13 cellular contexts compared by ENCODE assay signal in the genomic region with DNA sequence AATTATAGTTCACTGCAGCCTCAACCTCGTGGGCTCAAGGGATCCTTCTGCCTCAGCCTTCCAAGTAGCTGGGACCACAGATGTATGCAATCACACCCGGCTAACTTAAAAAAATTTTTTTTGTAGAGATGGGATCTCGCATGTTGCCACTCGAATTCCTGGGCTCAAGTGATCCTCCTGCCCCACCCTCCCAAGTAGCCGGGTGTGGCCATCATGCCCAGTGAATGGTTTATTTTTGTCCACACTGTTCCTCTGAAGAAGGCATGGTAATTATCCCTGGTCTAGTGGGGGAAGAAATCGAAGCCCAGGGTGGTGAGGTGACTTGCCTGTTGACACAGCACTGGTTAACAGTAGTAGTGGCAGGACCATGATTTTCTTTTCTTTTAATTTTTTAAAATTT. TPM values are rescaled to one million over a fixed set of nuclear protein-coding genes. Genes with fewer than 3 reads are reported as not detected.
DNase-seq lines count a peak whose midpoint lies in the region; ATAC-seq and TF ChIP-seq lines count a peak whose summit lies in the region.
"Had no signal": no experiment of that assay in that cellular context is flagged by ENCODE, and none has a peak within 500 bp of the region (broad histone marks: within the 10 kb centered on the region; RNA-seq: fewer than 3 reads in every experiment).

No MANE protein-coding gene starts in this region.

- H3K9me3 Mint-ChIP-seq in activated naive CD4-positive, alpha-beta T cell treated with anti-CD3 and anti-CD28 coated beads, Interleukin-2, amount 10 ng/mL, durations not matched to agents 7 days and 5 days: no peaks in the 10 kb centered on the region
- H3K9me3 Mint-ChIP-seq in dendritic cell treated with granulocyte-macrophage colony-stimulating factor and Interleukin-4, amounts not matched to agents 40 ng/mL and 50 ng/mL, for 4 days: no peaks in the 10 kb centered on the region

- no peak for DNase-seq in activated naive CD4-positive, alpha-beta T cell treated with anti-CD3 and anti-CD28 coated beads, Interleukin-2, amount 10 ng/mL, durations not matched to agents 7 days and 5 days
- no peak for DNase-seq in activated naive CD4-positive, alpha-beta T cell (lab: John Stamatoyannopoulos, UW)
- DNase-seq in PC-9 (peak in 1 of 2 experiments; percentile 32), NCI-H2196 treated with DMSO at 0.1 percent for 48 hours (lab: John Stamatoyannopoulos, UW; ENCODE audit: unreplicated experiment) (no peak), COR-L47 (lab: John Stamatoyannopoulos, UW) (no peak)
- DNase-seq: BE2C, foreskin keratinocyte, NCI-H446 treated with DMSO at 0.1 percent for 48 hours had no signal

- no peaks in the 10 kb centered on the region for H3K27me3 ChIP-seq in PC-9 (ENCODE audit: insufficient read depth, low read depth)
- no peaks in the 10 kb centered on the region for H3K27me3 ChIP-seq in skeletal muscle satellite cell (ENCODE audit: control insufficient read depth, insufficient read depth, low read length)
- H3K27me3 ChIP-seq: BE2C, foreskin keratinocyte had no signal

- no TSS peak for BruUV-seq in PC-9 (replicated peaks; lab: Mats Ljungman, UMichigan)

- ATAC-seq in HG03520 (IDR thresholded peaks at IDR 0.05; ENCODE audit: unreplicated experiment): no peak
- ATAC-seq: foreskin keratinocyte had no signal

- H3K4me1 ChIP-seq in PC-9 (replicated peaks; ENCODE audit: insufficient read depth) (peaks cover 25% of the 10 kb centered on the region), skeletal muscle satellite cell (ENCODE audit: control insufficient read depth, insufficient read depth, low read length) (peaks cover 26% of the 10 kb centered on the region)
- H3K4me1 ChIP-seq: BE2C, foreskin keratinocyte, parathyroid adenoma had no signal

- H3K79me2 ChIP-seq in PC-9 (ENCODE audit: low read depth): peaks cover 23% of the 10 kb centered on the region
- H3K79me2 ChIP-seq: parathyroid adenoma had no signal

- peak overlapping the region; percentile 91 for H3K4me3 Mint-ChIP-seq in activated naive CD4-positive, alpha-beta T cell treated with anti-CD3 and anti-CD28 coated beads, Interleukin-2, amount 10 ng/mL, durations not matched to agents 7 days and 5 days
- H3K4me3 Mint-ChIP-seq in dendritic cell treated with granulocyte-macrophage colony-stimulating factor and Interleukin-4, amounts not matched to agents 40 ng/mL and 50 ng/mL, for 4 days: peak overlapping the region; percentile 80

- H3K27ac ChIP-seq in PC-9: no peak overlapping the region
- H3K27ac ChIP-seq: foreskin keratinocyte, HL-60, parathyroid adenoma had no signal

- peaks cover 24% of the 10 kb centered on the region; the same call in 1 of the 2 replicates for H3F3A ChIP-seq in PC-9 (ENCODE audit: insufficient read depth, low read depth)

- H3K36me3 ChIP-seq in PC-9 (ENCODE audit: low read depth): no peaks in the 10 kb centered on the region
- H3K36me3 ChIP-seq in skeletal muscle satellite cell (ENCODE audit: insufficient read depth, low read length): peaks cover 17% of the 10 kb centered on the region
- H3K36me3 ChIP-seq: BE2C had no signal

- H3K4me2 ChIP-seq in PC-9: peak overlapping the region; percentile 78
- H3K4me2 ChIP-seq in skeletal muscle satellite cell (ENCODE audit: low read length): peak overlapping the region; percentile 99

- intact Hi-C loops in PC-9 (cut with micrococcal nuclease; ENCODE audit: unreplicated experiment): loop anchor here (5.0 kb wide), 2 partner anchors 39 to 54 kb away; a partner anchor contains a TSS
- intact Hi-C loops in dendritic cell treated with granulocyte-macrophage colony-stimulating factor and Interleukin-4, amounts not matched to agents 40 ng/mL and 50 ng/mL, for 4 days (cut with micrococcal nuclease): loop anchor here (5.0 kb wide), 1 partner anchor 39 kb away; a partner anchor contains a TSS

- H3K27ac Mint-ChIP-seq in activated naive CD4-positive, alpha-beta T cell treated with anti-CD3 and anti-CD28 coated beads, Interleukin-2, amount 10 ng/mL, durations not matched to agents 7 days and 5 days: peak overlapping the region; percentile 37
- H3K27ac Mint-ChIP-seq in dendritic cell treated with granulocyte-macrophage colony-stimulating factor and Interleukin-4, amounts not matched to agents 40 ng/mL and 50 ng/mL, for 4 days: peak overlapping the region; percentile 74

- H3K4me3 ChIP-seq in PC-9 (peak overlapping the region; percentile 82; the same call in 1 of the 2 replicates), skeletal muscle satellite cell (ENCODE audit: low read length) (no peak overlapping the region)

- H3K27me3 Mint-ChIP-seq in activated naive CD4-positive, alpha-beta T cell treated with anti-CD3 and anti-CD28 coated beads, Interleukin-2, amount 10 ng/mL, durations not matched to agents 7 days and 5 days: no peaks in the 10 kb centered on the region
- peaks cover 9% of the 10 kb centered on the region for H3K27me3 Mint-ChIP-seq in dendritic cell treated with granulocyte-macrophage colony-stimulating factor and Interleukin-4, amounts not matched to agents 40 ng/mL and 50 ng/mL, for 4 days

- H2AFZ ChIP-seq in PC-9: no peak overlapping the region
- H2AFZ ChIP-seq: parathyroid adenoma had no signal

- H3K9me3 ChIP-seq in PC-9 (ENCODE audit: insufficient read depth, low read depth) (no peaks in the 10 kb centered on the region), skeletal muscle satellite cell (replicated peaks; ENCODE audit: low read length) (no peaks in the 10 kb centered on the region)
- H3K9me3 ChIP-seq: BE2C had no signal

- peaks cover 66% of the 10 kb centered on the region for H3K4me1 Mint-ChIP-seq in activated naive CD4-positive, alpha-beta T cell treated with anti-CD3 and anti-CD28 coated beads, Interleukin-2, amount 10 ng/mL, durations not matched to agents 7 days and 5 days
- peaks cover 77% of the 10 kb centered on the region for H3K4me1 Mint-ChIP-seq in dendritic cell treated with granulocyte-macrophage colony-stimulating factor and Interleukin-4, amounts not matched to agents 40 ng/mL and 50 ng/mL, for 4 days (ENCODE audit: low read depth)

- H3K9ac ChIP-seq in skeletal muscle satellite cell (ENCODE audit: low read depth, low read length): no peak overlapping the region
- H3K9ac ChIP-seq: parathyroid adenoma had no signal

- no peak for TF ChIP-seq CTCF in PC-9 (conservative IDR thresholded peaks at IDR 0.05)

- H3K36me3 Mint-ChIP-seq in activated naive CD4-positive, alpha-beta T cell treated with anti-CD3 and anti-CD28 coated beads, Interleukin-2, amount 10 ng/mL, durations not matched to agents 7 days and 5 days: peaks cover 26% of the 10 kb centered on the region
- H3K36me3 Mint-ChIP-seq in dendritic cell treated with granulocyte-macrophage colony-stimulating factor and Interleukin-4, amounts not matched to agents 40 ng/mL and 50 ng/mL, for 4 days (ENCODE audit: low read depth): peaks cover 47% of the 10 kb centered on the region

- CTCF ChIA-PET in activated naive CD4-positive, alpha-beta T cell treated with anti-CD3 and anti-CD28 coated beads, Interleukin-2, amount 10 ng/mL, durations not matched to agents 7 days and 5 days (lab: Charles Lee): no interaction called here
- CTCF ChIA-PET in PC-9 (lab: Charles Lee): no interaction called here

- POLR2A ChIA-PET in PC-9 (lab: Charles Lee; ENCODE audit: unreplicated experiment): no interaction called here

- no peaks in the 10 kb centered on the region for H4K20me1 ChIP-seq in PC-9 (ENCODE audit: insufficient read depth)

- no peaks in the 10 kb centered on the region for H3K9me2 ChIP-seq in PC-9 (ENCODE audit: insufficient read depth)

RNA-seq across cellular contexts. Expression of a gene that starts 1.9 kb away (rescaled TPM):
- 33.9 and 48.0 TPM in 2 replicates for total RNA-seq in PC-9 (2021)
- total RNA-seq in skeletal muscle satellite cell (2012; rRNA removed): 10.1 and 15.7 TPM in 2 replicates

RNA-seq across cellular contexts. Expression of a gene that starts 15.5 kb away (rescaled TPM):
- total RNA-seq in PC-9 (2021): not detected in 2 replicates
- 11.1 and 14.2 TPM in 2 replicates for total RNA-seq in skeletal muscle satellite cell (2012; rRNA removed)

RNA-seq across cellular contexts. Expression of a gene that starts 15.7 kb away (rescaled TPM):
- 38.2 and 40.6 TPM in 2 replicates for total RNA-seq in PC-9 (2021)
- 7.9 and 9.6 TPM in 2 replicates for total RNA-seq in skeletal muscle satellite cell (2012; rRNA removed)

RNA-seq across cellular contexts. Expression of a gene that starts 28.9 kb away (rescaled TPM):
- total RNA-seq in PC-9 (2021): 97.5 and 106 TPM in 2 replicates
- total RNA-seq in skeletal muscle satellite cell (2012; rRNA removed): 45.2 and 46.9 TPM in 2 replicates

RNA-seq across cellular contexts. Expression of a gene that starts 40.9 kb away (rescaled TPM):
- 86.4 and 97.8 TPM in 2 replicates for total RNA-seq in PC-9 (2021)
- total RNA-seq in skeletal muscle satellite cell (2012; rRNA removed): 15.1 and 15.7 TPM in 2 replicates
